In the genomic region with DNA sequence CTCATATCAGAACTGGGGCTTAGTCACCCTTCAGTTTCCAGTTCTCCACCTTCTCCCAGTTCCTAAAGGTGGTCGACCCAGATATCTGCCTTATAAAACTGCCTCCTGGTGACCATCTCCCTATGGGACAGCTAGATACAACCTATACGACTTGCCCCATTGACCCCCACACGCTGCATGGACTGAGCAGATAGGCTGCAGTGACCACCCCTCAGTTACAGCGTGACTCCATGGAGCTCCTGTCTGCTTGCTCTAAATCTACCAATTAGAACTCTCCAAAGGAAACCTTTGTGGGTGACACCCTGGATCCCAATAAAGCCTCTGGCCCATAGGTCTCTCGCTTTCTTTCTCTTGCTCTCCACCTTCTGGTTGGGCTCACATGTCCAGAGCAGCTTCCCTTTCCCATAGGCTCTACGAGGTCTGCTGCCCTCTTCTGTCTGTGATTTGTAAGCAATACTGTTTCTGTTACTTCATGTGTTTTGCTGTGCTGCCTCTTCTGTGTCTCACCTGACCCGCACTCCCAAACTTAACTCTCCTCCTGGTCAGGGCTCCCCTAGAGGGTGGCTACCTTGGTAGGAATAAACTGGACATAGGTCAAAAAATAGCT, we compare ENCODE assay signal across 9 cellular contexts.
DNase-seq lines count a peak whose midpoint lies in the region; ATAC-seq and TF ChIP-seq lines count a peak whose summit lies in the region.
"Had no signal": no experiment of that assay in that cellular context is flagged by ENCODE, and none has a peak within 500 bp of the region (broad histone marks: within the 10 kb centered on the region; RNA-seq: fewer than 3 reads in every experiment).

No MANE protein-coding gene starts in this region.

- H3K9ac ChIP-seq in mammary epithelial cell (ENCODE audit: insufficient read depth, low read length), result no peak overlapping the region

- H3K27ac Mint-ChIP-seq in T-helper 2 cell treated with Interferon-gamma antibody and Interleukin-4, amounts not matched to agents 5 μg/mL and 100 μg/mL, for 36 hours, result no peak overlapping the region

- H3K27me3 ChIP-seq in mammary epithelial cell (ENCODE audit: insufficient read depth, low read length), result no peaks in the 10 kb centered on the region

- DNase-seq in mammary epithelial cell, result peak; percentile 49
- DNase-seq in occipital lobe (lab: John Stamatoyannopoulos, UW), result peak; percentile 1
- DNase-seq in T-helper 2 cell treated with Interferon-gamma antibody and Interleukin-4, amounts not matched to agents 5 μg/mL and 100 μg/mL, for 36 hours (ENCODE audit: low spot score), result no peak
- DNase-seq in 8988T, result no peak
- DNase-seq: central memory CD4-positive, alpha-beta T cell had no signal

- no peaks in the 10 kb centered on the region for H3K4me1 ChIP-seq in mammary epithelial cell (ENCODE audit: insufficient read depth, low read length)

- no peaks in the 10 kb centered on the region for H3K9me3 ChIP-seq in mammary epithelial cell (replicated peaks; ENCODE audit: insufficient read depth, low read length)

- TF ChIP-seq CTCF in GM12872 (IDR thresholded peaks at IDR 0.05; ENCODE audit: insufficient read depth, low read depth, low read length) (peak; percentile 49), LNCAP (IDR thresholded peaks at IDR 0.05) (peak; percentile 40; the same call in 1 of the 2 replicates), mammary epithelial cell (conservative IDR thresholded peaks at IDR 0.05 in 1 of 2, IDR thresholded peaks at IDR 0.05 in 1 of 2; ENCODE audit: extremely low read depth in 1 of 2, insufficient read depth in 1 of 2, low read depth in 1 of 2, low read length in 2 of 2) (peak; percentile 29 to 70)

- no peak overlapping the region for H3K27ac ChIP-seq in mammary epithelial cell (ENCODE audit: insufficient read depth, low read depth, low read length)

- no peaks in the 10 kb centered on the region for H3K27me3 Mint-ChIP-seq in T-helper 2 cell treated with Interferon-gamma antibody and Interleukin-4, amounts not matched to agents 5 μg/mL and 100 μg/mL, for 36 hours (ENCODE audit: low read depth)

- dilution Hi-C loops in mammary epithelial cell (cut with HindIII; ENCODE audit: low sequenced_read_pairs), result no loop called here

- H3K4me3 Mint-ChIP-seq in T-helper 2 cell treated with Interferon-gamma antibody and Interleukin-4, amounts not matched to agents 5 μg/mL and 100 μg/mL, for 36 hours, result no peak overlapping the region

- intact Hi-C loops in mammary epithelial cell (cut with micrococcal nuclease), result loop anchor here (2.0 kb wide), 1 partner anchor 474 kb away; no protein-coding TSS in a partner anchor

- H3K4me3 ChIP-seq in mammary epithelial cell (replicated peaks in 1 of 3; ENCODE audit: insufficient read depth in 1 of 3, low read depth in 2 of 3, low read length in 3 of 3), result no peak overlapping the region

- no peaks in the 10 kb centered on the region for H3K79me2 ChIP-seq in mammary epithelial cell (ENCODE audit: insufficient read depth, low read length)

- no peak overlapping the region for H3K4me2 ChIP-seq in mammary epithelial cell (ENCODE audit: insufficient read depth, low read depth, low read length)

- H2AFZ ChIP-seq in mammary epithelial cell (ENCODE audit: low read depth, low read length), result no peak overlapping the region

- H3K36me3 Mint-ChIP-seq in T-helper 2 cell treated with Interferon-gamma antibody and Interleukin-4, amounts not matched to agents 5 μg/mL and 100 μg/mL, for 36 hours (ENCODE audit: low read depth), result no peaks in the 10 kb centered on the region

- CTCF ChIA-PET in mammary epithelial cell (lab: Charles Lee; ENCODE audit: low non-redundant PET), result interaction anchor here (0.7 to 1.1 kb wide), 2 partner anchors 558 to 620 kb away, joined by 3 to 4 read pairs; no protein-coding TSS in a partner anchor

- BruUV-seq in mammary epithelial cell (replicated peaks; lab: Mats Ljungman, UMichigan), result no TSS peak

- H3K36me3 ChIP-seq in mammary epithelial cell (ENCODE audit: insufficient read depth, low read length), result no peaks in the 10 kb centered on the region

- H3K4me1 Mint-ChIP-seq in T-helper 2 cell treated with Interferon-gamma antibody and Interleukin-4, amounts not matched to agents 5 μg/mL and 100 μg/mL, for 36 hours (ENCODE audit: low read depth), result no peaks in the 10 kb centered on the region

- ATAC-seq in GM21576 (IDR thresholded peaks at IDR 0.05; ENCODE audit: unreplicated experiment) (no peak), GM19455 (IDR thresholded peaks at IDR 0.05; ENCODE audit: unreplicated experiment) (no peak)

- H4K20me1 ChIP-seq in mammary epithelial cell (ENCODE audit: insufficient read depth, low read length), result no peaks in the 10 kb centered on the region

- peaks cover 25% of the 10 kb centered on the region for H3K9me3 Mint-ChIP-seq in T-helper 2 cell treated with Interferon-gamma antibody and Interleukin-4, amounts not matched to agents 5 μg/mL and 100 μg/mL, for 36 hours

- in situ Hi-C loops in mammary epithelial cell (cut with MboI; ENCODE audit: low sequenced_read_pairs in 2 of 2), result no loop called here

- WGBS in mammary epithelial cell (ENCODE audit: low coverage, missing lambda C conversion rate), result 72% methylated on average over 4 of the region's 7 CpGs

Comparison
In these comparisons a context has a peak if more than half of its experiments do, and no peak if none do; other contexts are left out.
1. DNase-seq: peak in mammary epithelial cell (single experiment) and occipital lobe (single experiment); none in T-helper 2 cell treated with Interferon-gamma antibody and Interleukin-4, amounts not matched to agents 5 μg/mL and 100 μg/mL, for 36 hours (single experiment) and 8988T (single experiment).
2. Peak in every context shown above with its lines, with median percentiles within 50 percentile points of each other: CTCF ChIP-seq.